21 cellular contexts compared by ENCODE assay signal in genomic region chr13:63472736-63473135, GRCh38.
DNase-seq lines count a peak whose midpoint lies in the region; ATAC-seq, FAIRE-seq and TF ChIP-seq lines count a peak whose summit lies in the region.
"Had no signal": no experiment of that assay in that cellular context is flagged by ENCODE, and none has a peak within 500 bp of the region (broad histone marks: within the 10 kb centered on the region; RNA-seq: fewer than 3 reads in every experiment).

No MANE protein-coding gene starts in this region.

- H3K9ac ChIP-seq in SU-DHL-6 (ENCODE audit: low read length): no peak overlapping the region
- H3K9ac ChIP-seq: BLaER1 treated with 17β-estradiol and CSF1 and Interleukin-3, amounts not matched to agents 10 nM and 100 nM had no signal

- no peak overlapping the region for H3K4me3 Mint-ChIP-seq in activated T-helper 17 cell treated with anti-CD3 and anti-CD28 coated beads, Interleukin-2, amount 50 U/mL, for 72 hours
- H3K4me3 Mint-ChIP-seq: B cell; CD4-positive, alpha-beta T cell; CD8-positive, alpha-beta T cell had no signal

- peak overlapping the region; percentile 57 for H2AFZ ChIP-seq in SU-DHL-6 (ENCODE audit: low read depth, low read length, severe bottlenecking)

- H3K4me1 Mint-ChIP-seq in activated T-helper 17 cell treated with anti-CD3 and anti-CD28 coated beads, Interleukin-2, amount 50 U/mL, for 72 hours: no peaks in the 10 kb centered on the region
- H3K4me1 Mint-ChIP-seq: B cell had no signal

- H3K27me3 Mint-ChIP-seq in activated T-helper 17 cell treated with anti-CD3 and anti-CD28 coated beads, Interleukin-2, amount 50 U/mL, for 72 hours: no peaks in the 10 kb centered on the region
- H3K27me3 Mint-ChIP-seq: B cell; CD4-positive, alpha-beta T cell had no signal

- no peak overlapping the region for H3K4me2 ChIP-seq in SU-DHL-6 (ENCODE audit: low read depth, low read length, poor library complexity, severe bottlenecking)
- H3K4me2 ChIP-seq: A549; BLaER1 treated with 17β-estradiol and CSF1 and Interleukin-3, amounts not matched to agents 10 nM and 100 nM had no signal

- TF ChIP-seq CTCF in HEK293 (tag by site-specific recombination; IDR thresholded peaks at IDR 0.05): no peak
- TF ChIP-seq CTCF in SU-DHL-6 (IDR thresholded peaks at IDR 0.05; ENCODE audit: insufficient read depth, low read length, poor library complexity, severe bottlenecking): no peak
- TF ChIP-seq CTCF in suprapubic skin (IDR thresholded peaks at IDR 0.05): no peak
- no peak for TF ChIP-seq CTCF in esophagus muscularis mucosa (IDR thresholded peaks at IDR 0.05)

- DNase-seq in suprapubic skin (ENCODE audit: low spot score in 2 of 2) (no peak), esophagus muscularis mucosa (ENCODE audit: extremely low spot score) (no peak)
- DNase-seq: AML-193; Caco-2; Calu3; CD4-positive, alpha-beta T cell; CD8-positive, alpha-beta T cell; DMS79 treated with DMSO at 0.1 percent for 48 hours; GF-D8 had no signal

- H3K27ac Mint-ChIP-seq in activated T-helper 17 cell treated with anti-CD3 and anti-CD28 coated beads, Interleukin-2, amount 50 U/mL, for 72 hours: no peak overlapping the region
- H3K27ac Mint-ChIP-seq: B cell; CD4-positive, alpha-beta T cell; CD8-positive, alpha-beta T cell had no signal

- POLR2A ChIA-PET in HEK293 (lab: Yijun Ruan, JAX): no interaction called here

- H3K27me3 ChIP-seq in SU-DHL-6 (ENCODE audit: low read length) (no peaks in the 10 kb centered on the region), suprapubic skin (no peaks in the 10 kb centered on the region), esophagus muscularis mucosa (no peaks in the 10 kb centered on the region)
- H3K27me3 ChIP-seq: BLaER1 treated with 17β-estradiol and CSF1 and Interleukin-3, amounts not matched to agents 10 nM and 100 nM had no signal

- H3K79me2 ChIP-seq in SU-DHL-6 (ENCODE audit: insufficient read depth, low read length): no peaks in the 10 kb centered on the region

- TF ChIP-seq POLR2A in suprapubic skin (IDR thresholded peaks at IDR 0.05) (no peak), esophagus muscularis mucosa (IDR thresholded peaks at IDR 0.05; ENCODE audit: low read depth) (no peak)

- no peaks in the 10 kb centered on the region for H4K20me1 ChIP-seq in SU-DHL-6 (ENCODE audit: low read depth, low read length)
- H4K20me1 ChIP-seq: BLaER1 treated with 17β-estradiol and CSF1 and Interleukin-3, amounts not matched to agents 10 nM and 100 nM had no signal

- TF ChIP-seq EP300 in suprapubic skin (IDR thresholded peaks at IDR 0.05) (no peak), esophagus muscularis mucosa (IDR thresholded peaks at IDR 0.05) (no peak)

- H3K4me3 ChIP-seq in HEK293 (ENCODE audit: low read depth, low read length) (no peak overlapping the region), SU-DHL-6 (ENCODE audit: insufficient read depth, low read length, poor library complexity, severe bottlenecking) (no peak overlapping the region), suprapubic skin (no peak overlapping the region), esophagus muscularis mucosa (no peak overlapping the region)
- H3K4me3 ChIP-seq: A549; BLaER1 treated with 17β-estradiol and CSF1 and Interleukin-3, amounts not matched to agents 10 nM and 100 nM had no signal

- H3K4me1 ChIP-seq in HEK293 (ENCODE audit: control insufficient read depth, insufficient read depth, low read length) (no peaks in the 10 kb centered on the region), suprapubic skin (no peaks in the 10 kb centered on the region), esophagus muscularis mucosa (no peaks in the 10 kb centered on the region)
- H3K4me1 ChIP-seq: A549; BLaER1 treated with 17β-estradiol and CSF1 and Interleukin-3, amounts not matched to agents 10 nM and 100 nM; Caco-2 had no signal

- H3K9me3 Mint-ChIP-seq in activated T-helper 17 cell treated with anti-CD3 and anti-CD28 coated beads, Interleukin-2, amount 50 U/mL, for 72 hours: peaks cover 3% of the 10 kb centered on the region

- H3K9me3 ChIP-seq in HEK293 (ENCODE audit: control insufficient read depth, insufficient read depth, low read depth, low read length): no peaks in the 10 kb centered on the region
- no peaks in the 10 kb centered on the region for H3K9me3 ChIP-seq in SU-DHL-6 (ENCODE audit: insufficient read depth, low read length)
- no peaks in the 10 kb centered on the region for H3K9me3 ChIP-seq in suprapubic skin
- no peaks in the 10 kb centered on the region for H3K9me3 ChIP-seq in esophagus muscularis mucosa
- H3K9me3 ChIP-seq: A549; BLaER1 treated with 17β-estradiol and CSF1 and Interleukin-3, amounts not matched to agents 10 nM and 100 nM; Caco-2 had no signal

- CTCF ChIA-PET in HEK293 (lab: Yijun Ruan, JAX): no interaction called here

- H3K27ac ChIP-seq in HEK293 (ENCODE audit: extremely low read depth, low read depth, low read length): no peak overlapping the region
- no peak overlapping the region for H3K27ac ChIP-seq in SU-DHL-6 (ENCODE audit: low read depth, low read length)
- H3K27ac ChIP-seq in suprapubic skin: no peak overlapping the region
- H3K27ac ChIP-seq in esophagus muscularis mucosa (replicated peaks in 1 of 4): no peak overlapping the region
- H3K27ac ChIP-seq: 22Rv1; A549; BLaER1 treated with 17β-estradiol and CSF1 and Interleukin-3, amounts not matched to agents 10 nM and 100 nM; C4-2B had no signal

- H3K9me2 ChIP-seq in SU-DHL-6 (replicated peaks; ENCODE audit: insufficient read depth, low read length): no peaks in the 10 kb centered on the region

- peak; percentile 43 for FAIRE-seq in islet of Langerhans (lab: Jason Lieb, UNC)
- FAIRE-seq: A549, D721Med, GM12891, GM19239 had no signal

- no peaks in the 10 kb centered on the region; the same call in 1 of the 2 replicates for H3F3A ChIP-seq in SU-DHL-6 (ENCODE audit: insufficient read depth)

- ATAC-seq in activated T-helper 17 cell treated with anti-CD3 and anti-CD28 coated beads, Interleukin-2, amount 50 U/mL, for 72 hours (replicated peaks): no peak
- ATAC-seq: A549; CD8-positive, alpha-beta T cell had no signal

- H3K36me3 ChIP-seq in HEK293 (ENCODE audit: control insufficient read depth in 2 of 2, insufficient read depth in 1 of 2, low read length in 2 of 2): no peaks in the 10 kb centered on the region
- no peaks in the 10 kb centered on the region for H3K36me3 ChIP-seq in SU-DHL-6 (ENCODE audit: low read length)
- H3K36me3 ChIP-seq in suprapubic skin: no peaks in the 10 kb centered on the region
- H3K36me3 ChIP-seq in esophagus muscularis mucosa: no peaks in the 10 kb centered on the region
- H3K36me3 ChIP-seq: BLaER1 treated with 17β-estradiol and CSF1 and Interleukin-3, amounts not matched to agents 10 nM and 100 nM had no signal

- intact Hi-C loops in esophagus muscularis mucosa (cut with DNase I): no loop called here

- H3K36me3 Mint-ChIP-seq in activated T-helper 17 cell treated with anti-CD3 and anti-CD28 coated beads, Interleukin-2, amount 50 U/mL, for 72 hours (ENCODE audit: low read depth): no peaks in the 10 kb centered on the region
- H3K36me3 Mint-ChIP-seq: CD8-positive, alpha-beta T cell had no signal

TF ChIP-seq in HEK293, 187 proteins besides CTCF, POLR2A, EP300 and RAD21:
- TF ChIP-seq ZBTB1 (tag by site-specific recombination; IDR thresholded peaks at IDR 0.05) (no peak), ZNF426 (tag by site-specific recombination; IDR thresholded peaks at IDR 0.05) (no peak), TRIM28 (IDR thresholded peaks at IDR 0.05; ENCODE audit: borderline replicate concordance, low read length) (peak; percentile 50; the same call in 1 of the 2 replicates)
